9 cellular contexts compared by ENCODE assay signal in the genomic region with DNA sequence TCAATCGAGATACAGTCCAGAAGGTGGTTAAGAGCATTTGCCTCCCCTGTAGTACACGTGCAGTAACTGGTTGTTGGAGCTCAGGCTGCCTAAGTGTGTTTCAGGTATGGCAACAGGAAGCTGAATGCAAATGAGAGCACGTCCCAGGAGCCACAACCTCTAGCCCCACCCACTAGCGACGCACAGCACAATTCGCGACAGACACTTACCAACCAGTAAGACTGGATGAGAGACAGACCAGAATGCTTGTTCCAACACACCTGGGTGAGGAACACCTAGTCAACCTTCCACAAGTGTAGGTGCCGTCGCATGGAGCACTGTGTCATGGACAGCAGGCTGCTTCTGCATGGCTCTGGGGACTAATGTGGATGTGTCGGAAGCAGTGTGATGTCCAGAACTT. TPM values are rescaled to one million over a fixed set of nuclear protein-coding genes. Genes with fewer than 3 reads are reported as not detected.
DNase-seq lines count a peak whose midpoint lies in the region; ATAC-seq, FAIRE-seq and TF ChIP-seq lines count a peak whose summit lies in the region.
"Had no signal": no experiment of that assay in that cellular context is flagged by ENCODE, and none has a peak within 500 bp of the region (broad histone marks: within the 10 kb centered on the region; RNA-seq: fewer than 3 reads in every experiment).

No MANE protein-coding gene starts in this region.

- H4K20me1 ChIP-seq in OCI-LY7 (ENCODE audit: insufficient read depth, low read length), result no peaks in the 10 kb centered on the region

- DNase-seq in OCI-LY7 (ENCODE audit: low spot score) (peak; percentile 96), small intestine (peak; percentile 70), heart left ventricle (no peak), SHP77 treated with DMSO at 0.1 percent for 48 hours (lab: John Stamatoyannopoulos, UW) (no peak), H7 (no peak)
- peak; percentile 59 for DNase-seq in activated effector memory CD4-positive, alpha-beta T cell treated with Interleukin-2 at 50 U/mL for 16 hours
- no peak for DNase-seq in NK-92 treated with Interleukin-12 subunit alpha and Interleukin-12 subunit beta, amount 100 ng/mL, for 24 hours (lab: John Stamatoyannopoulos, UW)

- CTCF ChIA-PET in OCI-LY7 (lab: Charles Lee; ENCODE audit: unreplicated experiment), result interaction anchor here (0.5 to 1.3 kb wide), 7 partner anchors 17 to 104 kb away, joined by 3 to 6 read pairs (median 3); no protein-coding TSS in a partner anchor

- H3K4me2 ChIP-seq in OCI-LY7 (ENCODE audit: low read length), result peak overlapping the region; percentile 83

- H3K4me3 ChIP-seq in OCI-LY7 (ENCODE audit: low read depth, low read length, poor library complexity, severe bottlenecking) (peak overlapping the region; percentile 74), small intestine (ENCODE audit: low read depth in 1 of 2, low read length in 2 of 2) (no peak overlapping the region), heart left ventricle (no peak overlapping the region), H7 (ENCODE audit: insufficient read depth, low read depth, low read length) (no peak overlapping the region)

- TF ChIP-seq CTCF in OCI-LY7 (conservative IDR thresholded peaks at IDR 0.05; ENCODE audit: low read length) (no peak), heart left ventricle (IDR thresholded peaks at IDR 0.05) (no peak)

- H3K79me2 ChIP-seq in OCI-LY7 (ENCODE audit: insufficient read depth, low read depth, low read length), result peaks cover 42% of the 10 kb centered on the region
- H3K79me2 ChIP-seq: parathyroid adenoma had no signal

- peaks cover 14% of the 10 kb centered on the region for H3K36me3 ChIP-seq in OCI-LY7 (ENCODE audit: insufficient read depth, low read length)
- H3K36me3 ChIP-seq in small intestine (ENCODE audit: control insufficient read depth in 2 of 2, insufficient read depth in 2 of 2, low read length in 2 of 2), result no peaks in the 10 kb centered on the region
- no peaks in the 10 kb centered on the region for H3K36me3 ChIP-seq in heart left ventricle
- no peaks in the 10 kb centered on the region for H3K36me3 ChIP-seq in H7 (replicated peaks; ENCODE audit: control insufficient read depth, insufficient read depth, low read length)

- no peaks in the 10 kb centered on the region for H3K9me2 ChIP-seq in OCI-LY7 (ENCODE audit: insufficient read depth, low read length)

- ATAC-seq in GM18861 (IDR thresholded peaks at IDR 0.05; ENCODE audit: unreplicated experiment) (peak; percentile 28), heart left ventricle (no peak)

- H3K9me3 ChIP-seq in OCI-LY7 (ENCODE audit: low read length) (no peaks in the 10 kb centered on the region), small intestine (ENCODE audit: control insufficient read depth, low read depth) (no peaks in the 10 kb centered on the region), heart left ventricle (no peaks in the 10 kb centered on the region)

- H3K27ac ChIP-seq in OCI-LY7 (ENCODE audit: low read depth, low read length, poor library complexity, severe bottlenecking) (peak overlapping the region; percentile 96), small intestine (ENCODE audit: low read depth in 1 of 2, low read length in 1 of 2) (peak overlapping the region in 1 of 2 donors; percentile 3), heart left ventricle (no peak overlapping the region)
- H3K27ac ChIP-seq: parathyroid adenoma had no signal

- POLR2A ChIA-PET in OCI-LY7 (lab: Charles Lee), result interaction anchor here (0.7 to 6.9 kb wide), 18 partner anchors 9 to 205 kb away, joined by 3 to 88 read pairs (median 8); partner anchors contain the start of gene SERPINB9

- no TSS peak for BruUV-seq in OCI-LY7 (replicated peaks; lab: Mats Ljungman, UMichigan)

- H3K4me1 ChIP-seq in OCI-LY7 (ENCODE audit: insufficient read depth, low read length, poor library complexity, severe bottlenecking) (peaks cover 64% of the 10 kb centered on the region), small intestine (ENCODE audit: control insufficient read depth in 2 of 2, insufficient read depth in 1 of 2, low read depth in 1 of 2, low read length in 1 of 2) (peaks cover 0 to 5% of the 10 kb centered on the region in 2 donors), heart left ventricle (peaks cover 0 to 41% (median 22%) of the 10 kb centered on the region in 12 donors)

- intact Hi-C loops in OCI-LY7 (cut with micrococcal nuclease; ENCODE audit: unreplicated experiment) (no loop called here), heart left ventricle (cut with DNase I) (loop anchor here in 7 of 10 donors (2.0 to 10.0 kb wide), 8 partner anchors 63 to 208 kb away; no protein-coding TSS in a partner anchor)

- no peak for FAIRE-seq in small intestine (lab: Jason Lieb, UNC)

- H2AFZ ChIP-seq in OCI-LY7 (ENCODE audit: low read length), result no peak overlapping the region
- H2AFZ ChIP-seq: parathyroid adenoma had no signal

- no peak for TF ChIP-seq POLR2A in heart left ventricle (IDR thresholded peaks at IDR 0.05)

- 49 to 70% (median 55%) methylated on average over 10 of the region's 10 CpGs for WGBS in small intestine, 3 donors
- 82 to 93% (median 86%) methylated on average over 10 of the region's 10 CpGs for WGBS in heart left ventricle, 4 donors

- H3K27me3 ChIP-seq in small intestine (ENCODE audit: control insufficient read depth in 2 of 2, insufficient read depth in 2 of 2, low read length in 2 of 2) (no peaks in the 10 kb centered on the region), heart left ventricle (no peaks in the 10 kb centered on the region), H7 (ENCODE audit: control insufficient read depth, insufficient read depth, low read length) (no peaks in the 10 kb centered on the region)

RNA-seq across cellular contexts. Expression of gene SERPINB1, which starts 7.2 kb away (rescaled TPM):
- 1.2 and 1.3 TPM in 2 replicates for total RNA-seq in OCI-LY7 (2014; rRNA removed; shearing (Covaris generic))
- total RNA-seq in OCI-LY7 (2022), result 3.5 and 5.0 TPM in 2 replicates
- 100 to 1,000 TPM; 154 to 226 (median 169) TPM for polyA plus RNA-seq in small intestine
- 10 to 100 TPM; 15.6 to 55.6 (median 23.0) TPM for total RNA-seq in heart left ventricle
- polyA plus RNA-seq in heart left ventricle, result 10 to 100 TPM; 15.4 to 20.4 TPM
- total RNA-seq in H7 (2014; rRNA removed; shearing (Covaris generic)), result 13.6 and 14.1 TPM in 2 replicates

RNA-seq across cellular contexts. Expression of gene SERPINB9, which starts 54.3 kb away (rescaled TPM):
- total RNA-seq in OCI-LY7 (2014; rRNA removed; shearing (Covaris generic)), result 74.7 and 78.4 TPM in 2 replicates
- total RNA-seq in OCI-LY7 (2022), result 166 and 167 TPM in 2 replicates
- 1 to 10 TPM in 2 of 3 donors, under 1 TPM in 1; 0.22 to 3.6 (median 1.1) TPM for polyA plus RNA-seq in small intestine
- total RNA-seq in heart left ventricle, result 10 to 100 TPM in 1 of 9 donors, 1 to 10 TPM in 8; 2.1 to 16.7 (median 5.4) TPM
- polyA plus RNA-seq in heart left ventricle, result 1 to 10 TPM; 2.1 to 2.7 TPM
- 46.4 and 57.1 TPM in 2 replicates for total RNA-seq in H7 (2014; rRNA removed; shearing (Covaris generic))

Comparison
In these comparisons a context has a peak if more than half of its experiments do, and no peak if none do; other contexts are left out.
1. DNase-seq: peak in OCI-LY7 (single experiment), activated effector memory CD4-positive, alpha-beta T cell treated with Interleukin-2 at 50 U/mL for 16 hours (single experiment) and small intestine (single experiment); none in heart left ventricle (0 of 5), SHP77 treated with DMSO at 0.1 percent for 48 hours (single experiment), H7 (single experiment) and NK-92 treated with Interleukin-12 subunit alpha and Interleukin-12 subunit beta, amount 100 ng/mL, for 24 hours (single experiment).